ENCODE assay signal across 21 cellular contexts in the genomic region with DNA sequence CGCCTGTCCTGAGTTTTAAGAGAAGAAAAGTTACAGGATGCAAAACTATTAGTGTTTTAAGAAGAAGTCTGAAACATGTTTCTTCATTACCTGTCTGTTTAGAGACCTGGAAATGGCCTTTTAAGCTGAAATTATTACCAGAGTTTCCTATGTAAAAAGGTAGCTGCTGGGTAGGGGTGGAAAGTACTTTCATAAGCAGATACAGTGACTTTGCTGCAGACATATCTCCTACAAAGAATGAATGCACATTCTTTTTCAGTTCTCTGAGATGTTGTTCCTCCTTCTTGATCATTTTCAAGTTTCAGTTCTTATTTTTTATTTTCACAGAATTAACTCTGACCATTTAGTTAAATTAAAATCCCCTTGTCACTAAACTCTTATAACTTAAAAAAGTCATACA.
DNase-seq lines count a peak whose midpoint lies in the region; ATAC-seq and TF ChIP-seq lines count a peak whose summit lies in the region.
"Had no signal": no experiment of that assay in that cellular context is flagged by ENCODE, and none has a peak within 500 bp of the region (broad histone marks: within the 10 kb centered on the region; RNA-seq: fewer than 3 reads in every experiment).

No MANE protein-coding gene starts in this region.

- TF ChIP-seq CTCF in PC-9 (conservative IDR thresholded peaks at IDR 0.05) (no peak), mucosa of descending colon (IDR thresholded peaks at IDR 0.05) (no peak), stomach (IDR thresholded peaks at IDR 0.05) (no peak)

- peak; percentile 62 for ATAC-seq in GM18517 (IDR thresholded peaks at IDR 0.05; ENCODE audit: unreplicated experiment)
- peak; percentile 65 for ATAC-seq in GM21381 (IDR thresholded peaks at IDR 0.05; ENCODE audit: unreplicated experiment)
- ATAC-seq in HG03159 (IDR thresholded peaks at IDR 0.05; ENCODE audit: unreplicated experiment) = peak; percentile 83
- ATAC-seq in GM21360 (IDR thresholded peaks at IDR 0.05; ENCODE audit: unreplicated experiment) = no peak
- ATAC-seq in mucosa of descending colon = no peak
- ATAC-seq: activated T-cell treated with anti-CD3 and anti-CD28 coated beads, Interleukin-2, amount 50 U/mL, for 72 hours; body of pancreas; HepG2; natural killer cell treated with Interleukin-12 subunit alpha and Interleukin-12 subunit beta and Interleukin-15 and Interleukin-18, amount 100 ng/mL, for 72 hours had no signal

- H3K36me3 ChIP-seq in PC-9 (ENCODE audit: low read depth) (no peaks in the 10 kb centered on the region), mucosa of descending colon (ENCODE audit: low read depth) (no peaks in the 10 kb centered on the region), stomach (no peaks in the 10 kb centered on the region)

- no peaks in the 10 kb centered on the region for H3K9me2 ChIP-seq in PC-9 (ENCODE audit: insufficient read depth)

- H3F3A ChIP-seq in PC-9 (ENCODE audit: insufficient read depth, low read depth) = no peaks in the 10 kb centered on the region

- no peaks in the 10 kb centered on the region for H3K79me2 ChIP-seq in PC-9 (ENCODE audit: low read depth)

- H2AFZ ChIP-seq in PC-9 = 0 out of 2 replicates have a peak overlapping the region, but pooled peaks have one; percentile 3

- H4K20me1 ChIP-seq in PC-9 (ENCODE audit: insufficient read depth) = no peaks in the 10 kb centered on the region

- CTCF ChIA-PET in PC-9 (lab: Charles Lee) = no interaction called here

- 42 to 68% (median 54%) methylated on average over 1 of the region's 1 CpG for WGBS in stomach, 5 donors

- H3K4me1 ChIP-seq in PC-9 (replicated peaks; ENCODE audit: insufficient read depth) (no peaks in the 10 kb centered on the region), mucosa of descending colon (ENCODE audit: low read depth) (no peaks in the 10 kb centered on the region), stomach (no peaks in the 10 kb centered on the region)
- H3K4me1 ChIP-seq: body of pancreas, testis had no signal

- DNase-seq in PC-9 = no peak
- DNase-seq in effector CD4-positive, alpha-beta T cell = no peak
- DNase-seq in mucosa of descending colon = no peak
- no peak for DNase-seq in stomach
- DNase-seq: activated CD4-positive, alpha-beta T cell treated with anti-CD3 and anti-CD28 coated beads, Interleukin-2, amount 50 U/mL, for 48 hours; activated naive CD8-positive, alpha-beta T cell treated with anti-CD3 and anti-CD28 coated beads for 36 hours; activated T-cell treated with anti-CD3 and anti-CD28 coated beads, Interleukin-2, amount 50 U/mL, for 72 hours; body of pancreas; EL; kidney; NCI-H2029; NCI-H510A treated with DMSO at 0.1 percent for 48 hours; posterior cingulate gyrus; stimulated activated CD4-positive, alpha-beta T cell treated with anti-CD3 and anti-CD28 coated beads, Interleukin-4, amount 100 ng/mL, for 24 hours; testis had no signal

- H3K4me3 ChIP-seq in PC-9 = no peak overlapping the region
- no peak overlapping the region for H3K4me3 ChIP-seq in mucosa of descending colon
- H3K4me3 ChIP-seq in stomach = no peak overlapping the region
- H3K4me3 ChIP-seq: body of pancreas, testis had no signal

- H3K9me3 ChIP-seq in PC-9 (ENCODE audit: insufficient read depth, low read depth) (no peaks in the 10 kb centered on the region), mucosa of descending colon (no peaks in the 10 kb centered on the region), stomach (no peaks in the 10 kb centered on the region)
- H3K9me3 ChIP-seq: body of pancreas, testis had no signal

- no peaks in the 10 kb centered on the region for H3K27me3 ChIP-seq in PC-9 (ENCODE audit: insufficient read depth, low read depth)
- H3K27me3 ChIP-seq in stomach = no peaks in the 10 kb centered on the region
- H3K27me3 ChIP-seq: body of pancreas, testis had no signal

- TF ChIP-seq EP300 in stomach (IDR thresholded peaks at IDR 0.05) = no peak

- BruUV-seq in PC-9 (replicated peaks; lab: Mats Ljungman, UMichigan) = no TSS peak

- intact Hi-C loops in PC-9 (cut with micrococcal nuclease; ENCODE audit: unreplicated experiment) = no loop called here
- intact Hi-C loops in mucosa of descending colon (cut with DNase I, micrococcal nuclease) = no loop called here
- intact Hi-C loops in stomach (cut with DNase I; ENCODE audit: low total_unique reads) = no loop called here

- no peak for TF ChIP-seq POLR2A in stomach (IDR thresholded peaks at IDR 0.05)

- no peak overlapping the region for H3K27ac ChIP-seq in PC-9
- H3K27ac ChIP-seq in stomach = no peak overlapping the region
- H3K27ac ChIP-seq: body of pancreas, testis had no signal

- H3K4me2 ChIP-seq in PC-9 = no peak overlapping the region

- POLR2A ChIA-PET in PC-9 (lab: Charles Lee; ENCODE audit: unreplicated experiment) = no interaction called here

Comparison
In these comparisons a context has a peak if more than half of its experiments do, and no peak if none do; other contexts are left out.
1. ATAC-seq: peak in GM18517 (single experiment), GM21381 (single experiment) and HG03159 (single experiment); none in GM21360 (single experiment) and mucosa of descending colon (single experiment).